In the genomic region with DNA sequence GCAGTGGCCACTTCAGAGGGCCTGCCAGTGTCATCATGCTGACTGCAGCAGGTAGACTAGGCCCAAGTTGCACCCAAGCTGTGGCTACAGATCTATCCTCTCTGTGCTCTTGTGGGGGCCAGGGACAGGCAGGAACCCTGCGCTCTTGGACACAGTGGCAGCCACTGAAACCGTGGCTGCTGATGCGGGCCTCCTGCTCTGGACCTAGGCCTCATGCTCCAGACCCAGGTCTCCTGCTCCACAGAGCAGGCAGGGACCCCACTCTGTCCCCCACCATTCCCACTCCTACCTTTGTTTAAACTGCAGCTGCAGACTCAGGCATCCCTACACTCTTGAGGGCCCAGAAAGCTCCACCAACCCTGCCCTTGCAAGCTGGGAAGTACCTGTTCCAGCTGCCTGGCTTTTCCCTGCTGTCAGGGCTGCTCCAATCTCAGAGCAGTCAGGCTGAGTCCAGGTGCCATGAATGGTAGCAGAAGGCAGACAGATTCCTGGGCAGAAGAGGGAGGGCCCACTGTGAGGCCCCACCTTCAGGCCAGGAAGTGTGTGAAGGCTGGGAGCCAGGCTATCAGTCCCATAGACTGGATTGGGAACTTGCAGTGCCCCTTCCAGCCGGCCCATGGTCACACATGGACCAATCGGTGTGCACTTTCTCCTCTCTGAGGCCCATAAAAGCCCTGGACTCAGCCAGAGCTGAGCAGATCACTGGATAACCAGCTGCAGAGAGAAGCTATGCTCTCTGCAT, we compare ENCODE assay signal across 2 cellular contexts.
TF ChIP-seq lines count a peak whose summit lies in the region.

No MANE protein-coding gene starts in this region.

TF ChIP-seq in HCT116, 20 proteins besides CTCF, POLR2A, EP300 and RAD21:
- TF ChIP-seq, protein P1, sequence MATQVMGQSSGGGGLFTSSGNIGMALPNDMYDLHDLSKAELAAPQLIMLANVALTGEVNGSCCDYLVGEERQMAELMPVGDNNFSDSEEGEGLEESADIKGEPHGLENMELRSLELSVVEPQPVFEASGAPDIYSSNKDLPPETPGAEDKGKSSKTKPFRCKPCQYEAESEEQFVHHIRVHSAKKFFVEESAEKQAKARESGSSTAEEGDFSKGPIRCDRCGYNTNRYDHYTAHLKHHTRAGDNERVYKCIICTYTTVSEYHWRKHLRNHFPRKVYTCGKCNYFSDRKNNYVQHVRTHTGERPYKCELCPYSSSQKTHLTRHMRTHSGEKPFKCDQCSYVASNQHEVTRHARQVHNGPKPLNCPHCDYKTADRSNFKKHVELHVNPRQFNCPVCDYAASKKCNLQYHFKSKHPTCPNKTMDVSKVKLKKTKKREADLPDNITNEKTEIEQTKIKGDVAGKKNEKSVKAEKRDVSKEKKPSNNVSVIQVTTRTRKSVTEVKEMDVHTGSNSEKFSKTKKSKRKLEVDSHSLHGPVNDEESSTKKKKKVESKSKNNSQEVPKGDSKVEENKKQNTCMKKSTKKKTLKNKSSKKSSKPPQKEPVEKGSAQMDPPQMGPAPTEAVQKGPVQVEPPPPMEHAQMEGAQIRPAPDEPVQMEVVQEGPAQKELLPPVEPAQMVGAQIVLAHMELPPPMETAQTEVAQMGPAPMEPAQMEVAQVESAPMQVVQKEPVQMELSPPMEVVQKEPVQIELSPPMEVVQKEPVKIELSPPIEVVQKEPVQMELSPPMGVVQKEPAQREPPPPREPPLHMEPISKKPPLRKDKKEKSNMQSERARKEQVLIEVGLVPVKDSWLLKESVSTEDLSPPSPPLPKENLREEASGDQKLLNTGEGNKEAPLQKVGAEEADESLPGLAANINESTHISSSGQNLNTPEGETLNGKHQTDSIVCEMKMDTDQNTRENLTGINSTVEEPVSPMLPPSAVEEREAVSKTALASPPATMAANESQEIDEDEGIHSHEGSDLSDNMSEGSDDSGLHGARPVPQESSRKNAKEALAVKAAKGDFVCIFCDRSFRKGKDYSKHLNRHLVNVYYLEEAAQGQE (IDR thresholded peaks at IDR 0.05; ENCODE audit: low read depth): no peak
- TF ChIP-seq ELF1 (IDR thresholded peaks at IDR 0.05; ENCODE audit: borderline replicate concordance, low read depth): no peak
- TF ChIP-seq SIN3A (IDR thresholded peaks at IDR 0.05; ENCODE audit: low read depth): no peak
- TF ChIP-seq, protein P2, sequence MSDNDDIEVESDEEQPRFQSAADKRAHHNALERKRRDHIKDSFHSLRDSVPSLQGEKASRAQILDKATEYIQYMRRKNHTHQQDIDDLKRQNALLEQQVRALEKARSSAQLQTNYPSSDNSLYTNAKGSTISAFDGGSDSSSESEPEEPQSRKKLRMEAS (IDR thresholded peaks at IDR 0.05): no peak
- no peak for TF ChIP-seq EZH2 (IDR thresholded peaks at IDR 0.05)
- no peak for TF ChIP-seq EZH2phosphoT487 (IDR thresholded peaks at IDR 0.05; ENCODE audit: borderline replicate concordance)
- no peak for TF ChIP-seq TCF7L2 (IDR thresholded peaks at IDR 0.05; ENCODE audit: borderline replicate concordance, extremely low read depth, insufficient read depth, insufficient read length)
- TF ChIP-seq, protein P3, sequence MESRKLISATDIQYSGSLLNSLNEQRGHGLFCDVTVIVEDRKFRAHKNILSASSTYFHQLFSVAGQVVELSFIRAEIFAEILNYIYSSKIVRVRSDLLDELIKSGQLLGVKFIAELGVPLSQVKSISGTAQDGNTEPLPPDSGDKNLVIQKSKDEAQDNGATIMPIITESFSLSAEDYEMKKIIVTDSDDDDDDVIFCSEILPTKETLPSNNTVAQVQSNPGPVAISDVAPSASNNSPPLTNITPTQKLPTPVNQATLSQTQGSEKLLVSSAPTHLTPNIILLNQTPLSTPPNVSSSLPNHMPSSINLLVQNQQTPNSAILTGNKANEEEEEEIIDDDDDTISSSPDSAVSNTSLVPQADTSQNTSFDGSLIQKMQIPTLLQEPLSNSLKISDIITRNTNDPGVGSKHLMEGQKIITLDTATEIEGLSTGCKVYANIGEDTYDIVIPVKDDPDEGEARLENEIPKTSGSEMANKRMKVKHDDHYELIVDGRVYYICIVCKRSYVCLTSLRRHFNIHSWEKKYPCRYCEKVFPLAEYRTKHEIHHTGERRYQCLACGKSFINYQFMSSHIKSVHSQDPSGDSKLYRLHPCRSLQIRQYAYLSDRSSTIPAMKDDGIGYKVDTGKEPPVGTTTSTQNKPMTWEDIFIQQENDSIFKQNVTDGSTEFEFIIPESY (IDR thresholded peaks at IDR 0.05; ENCODE audit: extremely low read depth, insufficient replicate concordance, low read length): no peak
- no peak for TF ChIP-seq CBX3 (IDR thresholded peaks at IDR 0.05; ENCODE audit: low read depth)
- no peak for TF ChIP-seq SRF (IDR thresholded peaks at IDR 0.05; ENCODE audit: low read depth)
- no peak for TF ChIP-seq JUND (IDR thresholded peaks at IDR 0.05)
- no peak for TF ChIP-seq CEBPB (IDR thresholded peaks at IDR 0.05; ENCODE audit: low read depth)
- TF ChIP-seq ZFX (IDR thresholded peaks at IDR 0.05): no peak
- no peak for TF ChIP-seq POLR2AphosphoS5 (IDR thresholded peaks at IDR 0.05; ENCODE audit: low read depth, low read length)
- no peak for TF ChIP-seq SP1 (IDR thresholded peaks at IDR 0.05; ENCODE audit: low read depth)
- no peak for TF ChIP-seq EGR1 (IDR thresholded peaks at IDR 0.05; ENCODE audit: low read depth)
- TF ChIP-seq, protein P4, sequence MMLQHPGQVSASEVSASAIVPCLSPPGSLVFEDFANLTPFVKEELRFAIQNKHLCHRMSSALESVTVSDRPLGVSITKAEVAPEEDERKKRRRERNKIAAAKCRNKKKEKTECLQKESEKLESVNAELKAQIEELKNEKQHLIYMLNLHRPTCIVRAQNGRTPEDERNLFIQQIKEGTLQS (IDR thresholded peaks at IDR 0.05): no peak
- TF ChIP-seq YY1 (IDR thresholded peaks at IDR 0.05; ENCODE audit: extremely low read depth, insufficient replicate concordance, low read depth, low read length): no peak
- TF ChIP-seq FOSL1 (IDR thresholded peaks at IDR 0.05; ENCODE audit: low read depth): no peak

TF ChIP-seq in H1, 55 proteins besides CTCF, POLR2A, EP300 and RAD21:
- TF ChIP-seq TAF7 (optimal IDR thresholded peaks at IDR 0.05; ENCODE audit: borderline replicate concordance, low read depth, low read length) (no peak), CBX8 (IDR thresholded peaks at IDR 0.05; ENCODE audit: borderline replicate concordance, low read depth, low read length) (no peak), CBX5 (IDR thresholded peaks at IDR 0.05; ENCODE audit: low read depth, low read length) (no peak), EGR1 (IDR thresholded peaks at IDR 0.05; ENCODE audit: borderline replicate concordance, low read depth, low read length) (no peak)
- TF ChIP-seq, protein P4 (IDR thresholded peaks at IDR 0.05; ENCODE audit: insufficient read depth, low read depth, low read length): no peak
